In the genomic region with DNA sequence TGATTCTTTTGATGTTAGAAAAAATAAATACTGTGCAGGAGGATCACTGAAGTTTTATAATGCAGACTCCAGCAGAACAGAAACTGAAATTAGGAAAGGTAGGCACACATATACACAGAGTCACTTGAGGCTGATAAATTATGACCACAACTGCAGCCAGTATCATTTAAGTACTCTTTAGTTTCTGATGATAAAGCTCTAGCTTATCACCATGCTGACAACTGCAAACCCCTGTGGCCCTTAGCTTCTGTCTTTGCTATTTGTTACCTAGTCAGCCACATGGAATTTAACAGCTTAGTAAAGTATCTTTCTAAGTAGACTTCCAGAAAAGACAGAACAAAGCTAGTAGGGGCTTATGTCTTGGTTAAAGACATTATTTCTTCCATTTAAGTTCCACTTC, we compare ENCODE assay signal across 23 cellular contexts.
A peak's percentile ranks its signal among the peaks of the same experiment; 100 is the strongest.
DNase-seq lines count a peak whose midpoint lies in the region; ATAC-seq, FAIRE-seq and TF ChIP-seq lines count a peak whose summit lies in the region.
"Had no signal": no experiment of that assay in that cellular context is flagged by ENCODE, and none has a peak within 500 bp of the region (broad histone marks: within the 10 kb centered on the region; RNA-seq: fewer than 3 reads in every experiment).

No MANE protein-coding gene starts in this region.

- TF ChIP-seq CTCF in OCI-LY3 (IDR thresholded peaks at IDR 0.05; ENCODE audit: low read depth, low read length), result no peak
- no peak for TF ChIP-seq CTCF in GM12878 (IDR thresholded peaks at IDR 0.05 in 2 of 3, conservative IDR thresholded peaks at IDR 0.05 in 1 of 3; ENCODE audit: control insufficient read depth in 2 of 3, extremely low read depth in 1 of 3, insufficient read depth in 1 of 3, low read depth in 3 of 3, low read length in 3 of 3)
- TF ChIP-seq CTCF in osteocyte (IDR thresholded peaks at IDR 0.05), result no peak
- no peak for TF ChIP-seq CTCF in PC-9 (conservative IDR thresholded peaks at IDR 0.05)
- TF ChIP-seq CTCF in RWPE1 (conservative IDR thresholded peaks at IDR 0.05; ENCODE audit: low read depth), result no peak

- H3F3A ChIP-seq in PC-9 (ENCODE audit: insufficient read depth, low read depth), result no peaks in the 10 kb centered on the region

- peak overlapping the region; percentile 27 for H3K4me2 ChIP-seq in OCI-LY3 (ENCODE audit: low read length)
- H3K4me2 ChIP-seq in GM12878 (ENCODE audit: control insufficient read depth, insufficient read depth), result no peak overlapping the region
- H3K4me2 ChIP-seq in PC-9, result no peak overlapping the region

- H3K9ac ChIP-seq in OCI-LY3 (ENCODE audit: low read length) (no peak overlapping the region), GM12878 (ENCODE audit: control insufficient read depth, insufficient read depth, low read length) (no peak overlapping the region)
- H3K9ac ChIP-seq: GM23248 had no signal

- peaks cover 8% of the 10 kb centered on the region for H3K4me1 Mint-ChIP-seq in osteocyte (ENCODE audit: unreplicated experiment)
- H3K4me1 Mint-ChIP-seq: CD4-positive, CD25-positive, alpha-beta regulatory T cell; CD8-positive, alpha-beta memory T cell had no signal

- intact Hi-C loops in GM12878 (cut with micrococcal nuclease; ENCODE audit: unreplicated experiment) (no loop called here), PC-9 (cut with micrococcal nuclease; ENCODE audit: unreplicated experiment) (no loop called here)

- H3K36me3 Mint-ChIP-seq in osteocyte (ENCODE audit: unreplicated experiment), result peaks cover 9% of the 10 kb centered on the region
- H3K36me3 Mint-ChIP-seq: CD4-positive, CD25-positive, alpha-beta regulatory T cell; CD8-positive, alpha-beta memory T cell had no signal

- no peaks in the 10 kb centered on the region for H3K27me3 ChIP-seq in OCI-LY3 (ENCODE audit: low read depth, low read length)
- no peaks in the 10 kb centered on the region for H3K27me3 ChIP-seq in GM12878 (replicated peaks in 1 of 2; ENCODE audit: control insufficient read depth in 2 of 2, insufficient read depth in 2 of 2, low read length in 1 of 2)
- no peaks in the 10 kb centered on the region for H3K27me3 ChIP-seq in PC-9 (ENCODE audit: insufficient read depth, low read depth)
- H3K27me3 ChIP-seq: BE2C had no signal

- H3K79me2 ChIP-seq in OCI-LY3 (ENCODE audit: low read length) (no peaks in the 10 kb centered on the region), GM12878 (ENCODE audit: control insufficient read depth, insufficient read depth, low read length) (no peaks in the 10 kb centered on the region), PC-9 (ENCODE audit: low read depth) (no peaks in the 10 kb centered on the region)

- H3K27ac Mint-ChIP-seq in osteocyte (ENCODE audit: unreplicated experiment), result peak overlapping the region; percentile 69
- H3K27ac Mint-ChIP-seq: CD4-positive, CD25-positive, alpha-beta regulatory T cell; CD8-positive, alpha-beta memory T cell had no signal

- H3K36me3 ChIP-seq in OCI-LY3 (replicated peaks; ENCODE audit: low read depth, low read length) (no peaks in the 10 kb centered on the region), GM12878 (ENCODE audit: control insufficient read depth in 2 of 2, insufficient read depth in 2 of 2, low read length in 1 of 2) (no peaks in the 10 kb centered on the region), PC-9 (ENCODE audit: low read depth) (no peaks in the 10 kb centered on the region)
- H3K36me3 ChIP-seq: BE2C, HAP-1 had no signal

- peak; percentile 39; the same call in 2 of the 3 replicates for ATAC-seq in GM12878
- ATAC-seq: HepG2 had no signal

- H3K9me3 Mint-ChIP-seq in osteocyte (ENCODE audit: unreplicated experiment), result peaks cover 8% of the 10 kb centered on the region

- no peak for DNase-seq in GM12878 (ENCODE audit: low read depth, low spot score)
- DNase-seq in osteocyte (ENCODE audit: extremely low spot score, unreplicated experiment), result no peak
- no peak for DNase-seq in PC-9
- no peak for DNase-seq in SIG-M5 treated with dmso at 0.1 percent for 504 hours (lab: John Stamatoyannopoulos, UW; ENCODE audit: unreplicated experiment)
- no peak for DNase-seq in RWPE1 (ENCODE audit: low spot score)
- DNase-seq in NCI-H1417 (lab: John Stamatoyannopoulos, UW), result no peak
- DNase-seq: ACHN; BE2C; C1 segment of cervical spinal cord; CD4-positive, CD25-positive, alpha-beta regulatory T cell; CD8-positive, alpha-beta memory T cell; COR-L47; DMS 273 treated with DMSO at 0.1 percent for 48 hours; DMS53; DND-41; EL; GM23248 had no signal

- BruUV-seq in GM12878 (replicated peaks; lab: Mats Ljungman, UMichigan) (no TSS peak), PC-9 (replicated peaks; lab: Mats Ljungman, UMichigan) (no TSS peak)

- no peaks in the 10 kb centered on the region for H3K9me2 ChIP-seq in PC-9 (ENCODE audit: insufficient read depth)

- no peak for TF ChIP-seq POLR2A in GM12878 (IDR thresholded peaks at IDR 0.05; ENCODE audit: low read depth, low read length)

- CTCF ChIA-PET in GM12878 (lab: Yijun Ruan, JAX) (no interaction called here), PC-9 (lab: Charles Lee) (no interaction called here), RWPE1 (lab: Yijun Ruan, JAX) (no interaction called here)

- H3K4me3 ChIP-seq in OCI-LY3 (ENCODE audit: low read length) (no peak overlapping the region), GM12878 (no peak overlapping the region), PC-9 (no peak overlapping the region)
- H3K4me3 ChIP-seq: GM23248, HAP-1 had no signal

- FAIRE-seq in GM12878 (lab: Jason Lieb, UNC), result no peak
- FAIRE-seq: A204.1, GM12891, GM18507, HepG2 had no signal

- SMC1A ChIA-PET in GM12878 (lab: Charles Lee; ENCODE audit: uncharacterized antibody, unreplicated experiment), result no interaction called here

- peak overlapping the region; percentile 14 for H3K4me3 Mint-ChIP-seq in osteocyte (ENCODE audit: unreplicated experiment)
- H3K4me3 Mint-ChIP-seq: CD4-positive, CD25-positive, alpha-beta regulatory T cell; CD8-positive, alpha-beta memory T cell had no signal

- no peak for TF ChIP-seq EP300 in GM12878 (IDR thresholded peaks at IDR 0.05; ENCODE audit: borderline replicate concordance in 1 of 2, control insufficient read depth in 1 of 2, low read depth in 2 of 2, low read length in 2 of 2)

- RAD21 ChIA-PET in GM12878 (lab: Charles Lee; ENCODE audit: unreplicated experiment), result no interaction called here

- H4K20me1 ChIP-seq in OCI-LY3 (ENCODE audit: insufficient read depth, low read length) (no peaks in the 10 kb centered on the region), GM12878 (ENCODE audit: control insufficient read depth, insufficient read depth) (no peaks in the 10 kb centered on the region), PC-9 (ENCODE audit: insufficient read depth) (no peaks in the 10 kb centered on the region)

- peak overlapping the region; percentile 23; the same call in 1 of the 2 replicates for H3K27ac ChIP-seq in OCI-LY3 (ENCODE audit: low read length)
- H3K27ac ChIP-seq in GM12878 (ENCODE audit: control insufficient read depth, insufficient read depth), result no peak overlapping the region
- H3K27ac ChIP-seq in PC-9, result no peak overlapping the region
- H3K27ac ChIP-seq in RWPE1, result no peak overlapping the region
- H3K27ac ChIP-seq: GM23248 had no signal

- in situ Hi-C loops in GM12878 (cut with MboI), result no loop called here

- H3K9me3 ChIP-seq in OCI-LY3 (ENCODE audit: insufficient read depth, low read length) (no peaks in the 10 kb centered on the region), GM12878 (replicated peaks; ENCODE audit: control insufficient read depth, insufficient read depth, low read length) (no peaks in the 10 kb centered on the region), PC-9 (ENCODE audit: insufficient read depth, low read depth) (no peaks in the 10 kb centered on the region)
- H3K9me3 ChIP-seq: BE2C, HAP-1 had no signal

- H3K4me1 ChIP-seq in OCI-LY3 (ENCODE audit: low read length) (peaks cover 6% of the 10 kb centered on the region), GM12878 (ENCODE audit: control insufficient read depth, insufficient read depth, low read length) (no peaks in the 10 kb centered on the region), PC-9 (replicated peaks; ENCODE audit: insufficient read depth) (no peaks in the 10 kb centered on the region)
- H3K4me1 ChIP-seq: BE2C, HAP-1 had no signal

- no peak for TF ChIP-seq RAD21 in GM12878 (IDR thresholded peaks at IDR 0.05; ENCODE audit: insufficient read depth, low read depth, low read length)

- POLR2A ChIA-PET in GM12878 (lab: Charles Lee) (no interaction called here), PC-9 (lab: Charles Lee; ENCODE audit: unreplicated experiment) (interaction anchor here (0.6 kb wide), 1 partner anchor 1562 kb away, joined by 10 read pairs; no protein-coding TSS in a partner anchor), RWPE1 (lab: Yijun Ruan, JAX; ENCODE audit: low non-redundant PET) (no interaction called here)

- no peaks in the 10 kb centered on the region for H3K27me3 Mint-ChIP-seq in osteocyte (ENCODE audit: unreplicated experiment)
- H3K27me3 Mint-ChIP-seq: CD4-positive, CD25-positive, alpha-beta regulatory T cell; CD8-positive, alpha-beta memory T cell had no signal

- H2AFZ ChIP-seq in OCI-LY3 (ENCODE audit: low read depth, low read length) (no peak overlapping the region), GM12878 (ENCODE audit: control insufficient read depth, low read depth, low read length) (no peak overlapping the region), PC-9 (no peak overlapping the region)
- H2AFZ ChIP-seq: GM23248 had no signal

TF ChIP-seq in GM12878, 131 proteins besides CTCF, POLR2A, EP300 and RAD21:
- no peak for TF ChIP-seq TBL1XR1 (IDR thresholded peaks at IDR 0.05; ENCODE audit: low read depth, low read length)
- no peak for TF ChIP-seq BMI1 (IDR thresholded peaks at IDR 0.05; ENCODE audit: borderline replicate concordance)
- no peak for TF ChIP-seq CEBPB (IDR thresholded peaks at IDR 0.05; ENCODE audit: borderline replicate concordance in 1 of 2, low read depth in 2 of 2, low read length in 2 of 2)
- no peak for TF ChIP-seq RELA (IDR thresholded peaks at IDR 0.05; ENCODE audit: borderline replicate concordance, partially characterized antibody)
- no peak for TF ChIP-seq MXI1 (IDR thresholded peaks at IDR 0.05; ENCODE audit: low read depth, low read length)
- TF ChIP-seq ZNF274 (IDR thresholded peaks at IDR 0.05; ENCODE audit: insufficient read depth, insufficient read length), result no peak
- TF ChIP-seq SREBF2 (IDR thresholded peaks at IDR 0.05; ENCODE audit: low read length), result no peak
- no peak for TF ChIP-seq MEF2A (IDR thresholded peaks at IDR 0.05; ENCODE audit: insufficient read depth, low read depth, low read length)
- TF ChIP-seq WRNIP1 (IDR thresholded peaks at IDR 0.05; ENCODE audit: borderline replicate concordance, low read depth, low read length), result no peak
- no peak for TF ChIP-seq HCFC1 (IDR thresholded peaks at IDR 0.05; ENCODE audit: low read length)
